Comparison of ENCODE assay signal across 8 cellular contexts in genomic region chr4:158722917-158723793, GRCh38. TPM values are rescaled to one million over a fixed set of nuclear protein-coding genes. Genes with fewer than 3 reads are reported as not detected.
DNase-seq lines count a peak whose midpoint lies in the region; ATAC-seq and TF ChIP-seq lines count a peak whose summit lies in the region.

Gene PPID (minus strand): TSS chr4:158723396. CDS start chr4:158723288, 108 bp downstream.

- H3K4me3 ChIP-seq in right atrium auricular region: peak within 1 kb of the TSS; percentile 70 to 78
- H3K4me3 ChIP-seq in psoas muscle: peak within 1 kb of the TSS; percentile 98
- peak within 1 kb of the TSS; percentile 92 for H3K4me3 ChIP-seq in urinary bladder (ENCODE audit: low read depth, low read length)

- WGBS in psoas muscle, 3 donors: 0 to 1% (median 0%) methylated on average over 63 to 65 of the region's 65 CpGs
- WGBS in urinary bladder: under 1% methylated on average over 65 of the region's 65 CpGs

- peak in 1 of 2 donors; percentile 10 for TF ChIP-seq CTCF in right atrium auricular region (IDR thresholded peaks at IDR 0.05)
- TF ChIP-seq CTCF in psoas muscle (IDR thresholded peaks at IDR 0.05): no peak

- H3K4me1 ChIP-seq in right atrium auricular region (peaks cover 0 to 18% of the 10 kb centered on the region in 2 donors), psoas muscle (peaks cover 19% of the 10 kb centered on the region), urinary bladder (ENCODE audit: insufficient read depth) (no peaks in the 10 kb centered on the region)

- H3K27me3 ChIP-seq in right atrium auricular region (no peaks in the 10 kb centered on the region), psoas muscle (ENCODE audit: insufficient read depth in 3 of 3, low read length in 2 of 3) (no peaks in the 10 kb centered on the region)

- intact Hi-C loops in T-helper 2 cell treated with Interferon-gamma antibody and Interleukin-4, amounts not matched to agents 100 ng/mL and 5 ng/mL, for 36 hours (cut with micrococcal nuclease): loop anchor here (1.0 to 10.0 kb wide), 4 partner anchors 45 to 722 kb away; partner anchors contain the start of genes ETFDH and RAPGEF2
- intact Hi-C loops in psoas muscle (cut with DNase I): loop anchor here in 1 of 2 donors (5.0 to 10.0 kb wide), 3 partner anchors 46 to 722 kb away; no protein-coding TSS in a partner anchor

- peak; percentile 85 for ATAC-seq in GM18499 (IDR thresholded peaks at IDR 0.05; ENCODE audit: insufficient read depth, unreplicated experiment)
- peak; percentile 97 for ATAC-seq in HG02884 (IDR thresholded peaks at IDR 0.05; ENCODE audit: unreplicated experiment)
- peak; percentile 97 to 99 (median 98) for ATAC-seq in psoas muscle

- DNase-seq in NCI-H146 treated with DMSO at 0.1 percent for 48 hours (lab: John Stamatoyannopoulos, UW; ENCODE audit: unreplicated experiment) (peak; percentile 59), anterior cingulate cortex (lab: John Stamatoyannopoulos, UW) (peak; percentile 10 to 88 (median 77)), right atrium auricular region (ENCODE audit: low spot score) (peak; percentile 79), psoas muscle (peak; percentile 86 to 94)

- H3K9me3 ChIP-seq in right atrium auricular region: no peaks in the 10 kb centered on the region
- H3K9me3 ChIP-seq in psoas muscle: no peaks in the 10 kb centered on the region

- H3K36me3 ChIP-seq in right atrium auricular region (peaks cover 18% of the 10 kb centered on the region), psoas muscle (ENCODE audit: insufficient read depth in 1 of 2, low read depth in 1 of 2) (peaks cover 4 to 31% of the 10 kb centered on the region in 2 donors), urinary bladder (ENCODE audit: insufficient read depth) (peaks cover 7% of the 10 kb centered on the region)

- peak within 1 kb of the TSS; percentile 89 for H3K27ac ChIP-seq in right atrium auricular region
- H3K27ac ChIP-seq in psoas muscle: peak within 1 kb of the TSS; percentile 96
- peak within 1 kb of the TSS; percentile 81 for H3K27ac ChIP-seq in urinary bladder (ENCODE audit: low read depth)

RNA-seq across cellular contexts. Expression of gene PPID, which starts in this region (rescaled TPM):
- total RNA-seq in T-helper 2 cell treated with Interferon-gamma antibody and Interleukin-4, amounts not matched to agents 100 ng/mL and 5 ng/mL, for 36 hours: 40.4 and 42.0 TPM in 2 replicates
- total RNA-seq in right atrium auricular region (10 to 100 TPM; 18.0 to 31.9 TPM), psoas muscle (10 to 100 TPM; 35.1 to 68.1 (median 51.0) TPM), urinary bladder (38.2 TPM)
- polyA plus RNA-seq in psoas muscle (100 to 1,000 TPM in 1 of 3 donors, 10 to 100 TPM in 2; 49.8 to 162 (median 72.5) TPM), urinary bladder (26.1 TPM)

Comparison
In these comparisons a context has a peak if more than half of its experiments do, and no peak if none do; other contexts are left out.
1. Peak in every context shown above with its lines: DNase-seq, ATAC-seq, H3K4me3 ChIP-seq and H3K27ac ChIP-seq.